Comparison of ENCODE assay signal across 8 cellular contexts in genomic region chr5:96335873-96336272, GRCh38.
DNase-seq lines count a peak whose midpoint lies in the region; ATAC-seq and TF ChIP-seq lines count a peak whose summit lies in the region.

No MANE protein-coding gene starts in this region.

- H3K9me3 ChIP-seq in body of pancreas = no peaks in the 10 kb centered on the region
- no peaks in the 10 kb centered on the region for H3K9me3 ChIP-seq in liver (ENCODE audit: control insufficient read depth in 4 of 4, low read length in 3 of 4)

- intact Hi-C loops in body of pancreas (cut with DNase I) = loop anchor here (10.0 kb wide), 1 partner anchor 481 kb away; no protein-coding TSS in a partner anchor

- H3K36me3 ChIP-seq in body of pancreas (replicated peaks in 1 of 2; ENCODE audit: insufficient read depth in 1 of 2, low read depth in 2 of 2) (no peaks in the 10 kb centered on the region), liver (ENCODE audit: control insufficient read depth in 4 of 4, insufficient read depth in 3 of 4, low read depth in 1 of 4, low read length in 3 of 4) (no peaks in the 10 kb centered on the region)

- TF ChIP-seq CTCF in 22Rv1 (IDR thresholded peaks at IDR 0.05) (no peak), body of pancreas (IDR thresholded peaks at IDR 0.05) (no peak), liver (IDR thresholded peaks at IDR 0.05; ENCODE audit: low read depth, low read length, missing input control) (no peak)

- H3K4me3 ChIP-seq in body of pancreas (no peak overlapping the region), liver (ENCODE audit: low read depth in 1 of 3, low read length in 3 of 3) (no peak overlapping the region)

- H3K27me3 ChIP-seq in body of pancreas (no peaks in the 10 kb centered on the region), liver (ENCODE audit: control insufficient read depth in 4 of 4, insufficient read depth in 4 of 4, low read length in 3 of 4) (no peaks in the 10 kb centered on the region)

- H3K27ac ChIP-seq in 22Rv1 (peak overlapping the region; percentile 97), body of pancreas (peak overlapping the region; percentile 11 to 77 (median 46)), liver (ENCODE audit: low read depth in 1 of 2, low read length in 2 of 2) (peak overlapping the region; percentile 60 to 86)

- peak overlapping the region in 1 of 2 donors; percentile 72 for H3K9ac ChIP-seq in liver (ENCODE audit: low read depth in 1 of 2, low read length in 2 of 2)

- H3K4me1 ChIP-seq in body of pancreas (peaks cover 78% of the 10 kb centered on the region), liver (ENCODE audit: control insufficient read depth in 4 of 4, insufficient read depth in 4 of 4, low read length in 3 of 4) (peaks cover 9 to 71% (median 54%) of the 10 kb centered on the region in 4 donors)

- TF ChIP-seq RAD21 in liver (IDR thresholded peaks at IDR 0.05) = no peak

- WGBS in body of pancreas, 2 donors = 68 to 77% methylated on average over 2 of the region's 2 CpGs
- 81% methylated on average over 2 of the region's 2 CpGs for WGBS in liver

- ATAC-seq in HG02840 (IDR thresholded peaks at IDR 0.05; ENCODE audit: low FRiP score, unreplicated experiment) (peak; percentile 19), body of pancreas (no peak), HG02642 (IDR thresholded peaks at IDR 0.05; ENCODE audit: poor library complexity, unreplicated experiment) (no peak)

- DNase-seq in body of pancreas (peak in 1 of 4 donors; percentile 15), nucleus accumbens (lab: John Stamatoyannopoulos, UW) (no peak), GM19238 (ENCODE audit: insufficient read length, low spot score) (no peak), DMS114 treated with DMSO at 0.1 percent for 48 hours (lab: John Stamatoyannopoulos, UW; ENCODE audit: unreplicated experiment) (no peak)

- peak in 1 of 3 donors; percentile 8 for TF ChIP-seq POLR2A in body of pancreas (IDR thresholded peaks at IDR 0.05)

TF ChIP-seq in liver, 16 proteins besides CTCF, POLR2A, EP300 and RAD21:
- TF ChIP-seq FOXA2 (IDR thresholded peaks at IDR 0.05) (no peak), GABPA (IDR thresholded peaks at IDR 0.05 in 1 of 2, conservative IDR thresholded peaks at IDR 0.05 in 1 of 2) (no peak), ZBTB33 (IDR thresholded peaks at IDR 0.05) (no peak), SP1 (IDR thresholded peaks at IDR 0.05) (no peak)

Comparison
In these comparisons a context has a peak if more than half of its experiments do, and no peak if none do; other contexts are left out.
1. H3K27ac ChIP-seq: peak in every context shown above with its lines; median percentile 97 in 22Rv1; 73 in liver; 46 in body of pancreas.